1 cellular context compared by ENCODE assay signal in genomic region chr14:105431256-105431655, GRCh38.
TF ChIP-seq lines count a peak whose summit lies in the region.

No MANE protein-coding gene starts in this region.

TF ChIP-seq in A549, 52 proteins besides CTCF, POLR2A, EP300 and RAD21 (continued from another document):
- TF ChIP-seq BHLHE40 (IDR thresholded peaks at IDR 0.05; ENCODE audit: low read depth, low read length) = no peak
- no peak for TF ChIP-seq NR3C1 (IDR thresholded peaks at IDR 0.05)
- TF ChIP-seq RARB (CRISPR knock-in tag; IDR thresholded peaks at IDR 0.05) = no peak
TF ChIP-seq in A549: peak in this region for 0.
